In the genomic region with DNA sequence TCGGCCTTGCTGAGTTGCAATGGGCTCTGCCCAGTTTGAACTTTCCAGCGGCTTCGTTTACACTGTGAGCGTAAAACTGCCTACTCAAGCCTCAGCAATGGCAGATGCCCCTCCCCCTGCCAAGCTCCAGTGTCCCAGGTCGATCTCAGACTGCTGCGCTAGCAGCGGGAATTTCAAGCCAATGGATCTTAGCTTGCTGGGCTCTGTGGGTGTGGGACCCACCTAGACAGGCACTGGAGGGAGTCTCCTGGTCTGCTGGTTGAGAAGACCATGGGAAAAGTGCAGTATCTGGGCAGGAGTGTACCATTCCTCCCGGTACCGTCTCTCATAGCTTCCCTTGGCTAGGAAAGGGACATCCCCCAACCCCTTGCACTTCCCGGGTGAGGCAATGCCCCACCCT, we compare ENCODE assay signal across 16 cellular contexts.
"Had no signal": no experiment of that assay in that cellular context is flagged by ENCODE, and none has a peak within 500 bp of the region (broad histone marks: within the 10 kb centered on the region; RNA-seq: fewer than 3 reads in every experiment).

No MANE protein-coding gene starts in this region.

- H3K9me3 ChIP-seq: mucosa of descending colon had no signal

- ATAC-seq: activated CD4-positive, CD25-positive, alpha-beta regulatory T cell treated with anti-CD3 and anti-CD28 coated beads, Interleukin-2, amount 50 U/mL, for 24 hours; activated T-cell treated with anti-CD3 and anti-CD28 coated beads, Interleukin-2, amount 50 U/mL, for 4 hours; gastroesophageal sphincter; left colon; mucosa of descending colon; naive thymus-derived CD8-positive, alpha-beta T cell; stimulated activated naive CD8-positive, alpha-beta T cell treated with anti-CD3 and anti-CD28 coated beads, Interleukin-15, Interleukin-2, amounts not matched to agents 100 U/mL and 50 U/mL, for 24 hours had no signal

- H3K4me1 ChIP-seq: gastroesophageal sphincter, sigmoid colon had no signal

- H3K4me3 ChIP-seq: gastroesophageal sphincter, mucosa of descending colon, sigmoid colon had no signal

- H3K27ac ChIP-seq: gastroesophageal sphincter, sigmoid colon had no signal

- DNase-seq: activated gamma-delta T cell; activated T-cell treated with anti-CD3 and anti-CD28 coated beads, Interleukin-2, amount 50 U/mL, for 4 hours; amygdala; cortex of kidney; effector CD8-positive, alpha-beta T cell; left colon; mammary epithelial cell; mucosa of descending colon; naive thymus-derived CD8-positive, alpha-beta T cell; nucleus accumbens; sigmoid colon; stimulated activated CD4-positive, alpha-beta T cell treated with anti-CD3 and anti-CD28 coated beads, Interleukin-4, amount 100 ng/mL, for 1 hour; stimulated activated CD8-positive, alpha-beta memory T cell treated with anti-CD3 and anti-CD28 coated beads, Interleukin-4, amount 100 ng/mL, for 48 hours; stimulated activated naive CD8-positive, alpha-beta T cell treated with anti-CD3 and anti-CD28 coated beads, Interleukin-15, Interleukin-2, amounts not matched to agents 100 U/mL and 50 U/mL, for 24 hours had no signal

- H3K27me3 ChIP-seq: gastroesophageal sphincter, sigmoid colon had no signal
